Comparison of ENCODE assay signal across 13 cellular contexts in the genomic region with DNA sequence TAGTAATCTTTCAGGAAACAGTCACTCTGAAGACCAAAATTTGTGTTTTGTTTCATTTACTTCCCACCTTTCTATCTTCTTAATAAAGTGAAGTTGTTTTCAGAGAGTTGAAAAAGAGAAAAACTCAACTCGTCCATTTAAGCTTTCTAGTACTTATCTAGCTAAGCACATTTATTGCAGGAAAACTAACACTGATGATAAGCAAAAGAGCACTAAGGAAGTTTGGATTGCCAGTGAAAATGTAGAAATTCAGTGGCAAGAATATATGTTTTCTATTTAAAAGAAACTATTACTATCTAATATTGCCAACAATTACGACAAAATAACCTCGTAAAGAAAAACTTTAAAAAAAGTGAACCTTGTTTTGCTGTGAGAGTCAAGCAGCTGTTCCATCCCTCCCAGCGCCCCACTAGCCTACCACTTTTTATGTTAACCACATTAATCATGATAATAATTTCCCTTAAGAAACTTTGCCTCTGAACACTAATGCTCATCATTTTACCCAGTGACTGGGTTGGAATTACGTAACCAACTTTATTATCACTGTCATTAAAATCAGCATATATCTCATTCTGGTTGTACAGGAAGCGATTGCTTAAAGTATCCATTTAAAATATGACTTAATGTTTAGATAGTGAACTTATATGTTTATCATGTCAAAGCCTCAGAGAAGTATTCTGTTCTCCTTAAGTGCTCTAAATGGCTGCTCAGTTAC. TPM values are rescaled to one million over a fixed set of nuclear protein-coding genes. Genes with fewer than 3 reads are reported as not detected.
DNase-seq lines count a peak whose midpoint lies in the region; TF ChIP-seq lines count a peak whose summit lies in the region.
"Had no signal": no experiment of that assay in that cellular context is flagged by ENCODE, and none has a peak within 500 bp of the region (broad histone marks: within the 10 kb centered on the region; RNA-seq: fewer than 3 reads in every experiment).

No MANE protein-coding gene starts in this region.

- H3K27ac ChIP-seq in CD8-positive, alpha-beta memory T cell (ENCODE audit: low read depth, low read length): peak overlapping the region; percentile 35
- H3K27ac ChIP-seq: colonic mucosa had no signal

- H3K4me3 Mint-ChIP-seq in CD8-positive, alpha-beta memory T cell: peak overlapping the region; percentile 81 to 90 (median 85)
- peak overlapping the region; percentile 5 for H3K4me3 Mint-ChIP-seq in activated T-helper 2 cell treated with anti-CD3 and anti-CD28 coated beads, Interferon-gamma antibody, Interleukin-2, Interleukin-4, amounts not matched to agents 10 μg/mL and 5 μg/mL and 100 μg/mL, durations not matched to agents 14 hours and 24 hours and 36 hours (ENCODE audit: low read depth)
- H3K4me3 Mint-ChIP-seq in HFFc6: no peak overlapping the region

- H3K27me3 ChIP-seq in CD8-positive, alpha-beta memory T cell (ENCODE audit: insufficient read depth, low read length, poor library complexity, severe bottlenecking): no peaks in the 10 kb centered on the region
- H3K27me3 ChIP-seq: colonic mucosa had no signal

- H3K36me3 Mint-ChIP-seq in CD8-positive, alpha-beta memory T cell: peaks cover 0 to 1% (median 0%) of the 10 kb centered on the region in 3 donors
- H3K36me3 Mint-ChIP-seq in activated T-helper 2 cell treated with anti-CD3 and anti-CD28 coated beads, Interferon-gamma antibody, Interleukin-2, Interleukin-4, amounts not matched to agents 10 μg/mL and 5 μg/mL and 100 μg/mL, durations not matched to agents 14 hours and 24 hours and 36 hours (ENCODE audit: low read depth): peaks cover 10% of the 10 kb centered on the region
- no peaks in the 10 kb centered on the region for H3K36me3 Mint-ChIP-seq in HFFc6 (ENCODE audit: low read depth)

- peak in 1 of 5 donors; percentile 21 for DNase-seq in CD8-positive, alpha-beta memory T cell
- peak; percentile 39 for DNase-seq in KG1 (lab: John Stamatoyannopoulos, UW)
- no peak for DNase-seq in activated T-helper 2 cell treated with anti-CD3 and anti-CD28 coated beads, Interferon-gamma antibody, Interleukin-2, Interleukin-4, amounts not matched to agents 10 μg/mL and 5 μg/mL and 100 μg/mL, durations not matched to agents 14 hours and 24 hours and 36 hours (ENCODE audit: low spot score)
- DNase-seq in myocyte (ENCODE audit: low read depth): peak; percentile 50
- no peak for DNase-seq in DMS 273 (lab: John Stamatoyannopoulos, UW; ENCODE audit: unreplicated experiment)
- DNase-seq in activated gamma-delta T cell treated with Interleukin-2 at 50 U/mL for 16 hours: no peak
- DNase-seq in NCI-H128 (lab: John Stamatoyannopoulos, UW; ENCODE audit: unreplicated experiment): no peak
- DNase-seq in HFFc6: no peak
- DNase-seq: colonic mucosa, head of caudate nucleus, Karpas-422, NCI-H510A had no signal

- POLR2A ChIA-PET in CD8-positive, alpha-beta memory T cell (lab: Charles Lee): interaction anchor here (0.6 to 0.9 kb wide), 2 partner anchors 24 to 103 kb away, joined by 4 to 6 read pairs; a partner anchor contains a TSS

- H3K4me1 ChIP-seq in CD8-positive, alpha-beta memory T cell (ENCODE audit: insufficient read depth, low read length): no peaks in the 10 kb centered on the region
- H3K4me1 ChIP-seq: colonic mucosa had no signal

- intact Hi-C loops in activated T-helper 2 cell treated with anti-CD3 and anti-CD28 coated beads, Interferon-gamma antibody, Interleukin-2, Interleukin-4, amounts not matched to agents 10 μg/mL and 5 μg/mL and 100 μg/mL, durations not matched to agents 14 hours and 24 hours and 36 hours (cut with micrococcal nuclease): loop anchor here (2.0 kb wide), 1 partner anchor 251 kb away; no protein-coding TSS in a partner anchor

- H3K9me3 ChIP-seq in CD8-positive, alpha-beta memory T cell (ENCODE audit: low read length): no peaks in the 10 kb centered on the region
- H3K9me3 ChIP-seq: colonic mucosa had no signal

- H3K9me3 Mint-ChIP-seq in CD8-positive, alpha-beta memory T cell: peaks cover 0 to 4% (median 0%) of the 10 kb centered on the region in 5 donors
- H3K9me3 Mint-ChIP-seq in activated T-helper 2 cell treated with anti-CD3 and anti-CD28 coated beads, Interferon-gamma antibody, Interleukin-2, Interleukin-4, amounts not matched to agents 10 μg/mL and 5 μg/mL and 100 μg/mL, durations not matched to agents 14 hours and 24 hours and 36 hours: peaks cover 11% of the 10 kb centered on the region
- H3K9me3 Mint-ChIP-seq in HFFc6: no peaks in the 10 kb centered on the region

- no peak overlapping the region for H3K4me3 ChIP-seq in CD8-positive, alpha-beta memory T cell (ENCODE audit: low read length)
- H3K4me3 ChIP-seq: colonic mucosa, skin epidermis had no signal

- H3K36me3 ChIP-seq in CD8-positive, alpha-beta memory T cell (ENCODE audit: insufficient read depth, low read length): no peaks in the 10 kb centered on the region
- H3K36me3 ChIP-seq: colonic mucosa had no signal

- CTCF ChIA-PET in CD8-positive, alpha-beta memory T cell (lab: Charles Lee): interaction anchor here (1.2 to 1.7 kb wide), 2 partner anchors 23 to 43 kb away, joined by 3 to 6 read pairs; no protein-coding TSS in a partner anchor

- no peaks in the 10 kb centered on the region for H3K27me3 Mint-ChIP-seq in CD8-positive, alpha-beta memory T cell
- no peaks in the 10 kb centered on the region for H3K27me3 Mint-ChIP-seq in activated T-helper 2 cell treated with anti-CD3 and anti-CD28 coated beads, Interferon-gamma antibody, Interleukin-2, Interleukin-4, amounts not matched to agents 10 μg/mL and 5 μg/mL and 100 μg/mL, durations not matched to agents 14 hours and 24 hours and 36 hours (ENCODE audit: low read depth)
- peaks cover 2% of the 10 kb centered on the region; the same call in 1 of the 2 replicates for H3K27me3 Mint-ChIP-seq in HFFc6 (ENCODE audit: insufficient read depth)

- no peak for TF ChIP-seq CTCF in HFFc6 (IDR thresholded peaks at IDR 0.05)

- peaks cover 52 to 61% (median 57%) of the 10 kb centered on the region in 3 donors for H3K4me1 Mint-ChIP-seq in CD8-positive, alpha-beta memory T cell
- H3K4me1 Mint-ChIP-seq in activated T-helper 2 cell treated with anti-CD3 and anti-CD28 coated beads, Interferon-gamma antibody, Interleukin-2, Interleukin-4, amounts not matched to agents 10 μg/mL and 5 μg/mL and 100 μg/mL, durations not matched to agents 14 hours and 24 hours and 36 hours (ENCODE audit: low read depth): peaks cover 69% of the 10 kb centered on the region
- peaks cover 28% of the 10 kb centered on the region for H3K4me1 Mint-ChIP-seq in HFFc6 (ENCODE audit: low read depth)

- peak overlapping the region; percentile 69 to 95 (median 92) for H3K27ac Mint-ChIP-seq in CD8-positive, alpha-beta memory T cell
- peak overlapping the region; percentile 99 for H3K27ac Mint-ChIP-seq in activated T-helper 2 cell treated with anti-CD3 and anti-CD28 coated beads, Interferon-gamma antibody, Interleukin-2, Interleukin-4, amounts not matched to agents 10 μg/mL and 5 μg/mL and 100 μg/mL, durations not matched to agents 14 hours and 24 hours and 36 hours
- H3K27ac Mint-ChIP-seq in HFFc6: no peak overlapping the region

RNA-seq across cellular contexts. Expression of a gene that starts 24.8 kb away (rescaled TPM):
- total RNA-seq in CD8-positive, alpha-beta memory T cell: 10 to 100 TPM; 40.6 to 40.8 TPM
- 27.2 TPM for polyA plus RNA-seq in CD8-positive, alpha-beta memory T cell
- 59.1 and 61.8 TPM in 2 replicates for total RNA-seq in activated T-helper 2 cell treated with anti-CD3 and anti-CD28 coated beads, Interferon-gamma antibody, Interleukin-2, Interleukin-4, amounts not matched to agents 10 μg/mL and 5 μg/mL and 100 μg/mL, durations not matched to agents 14 hours and 24 hours and 36 hours
- 14.8 and 19.8 TPM in 2 replicates for total RNA-seq in myocyte
- polyA plus RNA-seq in myocyte (2012): 2.8 TPM
- 1 to 10 TPM in 2 of 6 experiments, under 1 TPM in 4; 0.41 to 1.6 (median 0.56) TPM for total RNA-seq in HFFc6 (2021; fragmentation: NEBNext Ultra II Directional; extraction: Animal tissue kit (Norgen Biotek cat#: 25700))

Comparison
In these comparisons a context has a peak if more than half of its experiments do, and no peak if none do; other contexts are left out.
1. DNase-seq: peak in KG1 (single experiment) and myocyte (single experiment); none in activated T-helper 2 cell treated with anti-CD3 and anti-CD28 coated beads, Interferon-gamma antibody, Interleukin-2, Interleukin-4, amounts not matched to agents 10 μg/mL and 5 μg/mL and 100 μg/mL, durations not matched to agents 14 hours and 24 hours and 36 hours (single experiment), DMS 273 (single experiment), activated gamma-delta T cell treated with Interleukin-2 at 50 U/mL for 16 hours (single experiment), NCI-H128 (single experiment) and HFFc6 (single experiment).